ENCODE assay signal across 7 cellular contexts in genomic region chr2:215408441-215408840, GRCh38. TPM values are rescaled to one million over a fixed set of nuclear protein-coding genes. Genes with fewer than 3 reads are reported as not detected.
A peak's percentile ranks its signal among the peaks of the same experiment; 100 is the strongest.
DNase-seq lines count a peak whose midpoint lies in the region; ATAC-seq, FAIRE-seq and TF ChIP-seq lines count a peak whose summit lies in the region.
"Not testable (repeated sequence)": the region's sequence is repeated elsewhere in the genome, so short reads cannot be mapped to it uniquely, and the experiment has no call there.

No MANE protein-coding gene starts in this region.

- H3K14ac ChIP-seq in mesenchymal stem cell (ENCODE audit: low read length in 2 of 2): not testable (repeated sequence)

- H3K4me2 ChIP-seq in PC-3 (ENCODE audit: low read length); mesenchymal stem cell (ENCODE audit: low read length, poor library complexity, severe bottlenecking): not testable (repeated sequence)
- H3K4me2 ChIP-seq in astrocyte (ENCODE audit: low read length): peak overlapping the region; percentile 54

- WGBS in esophagus muscularis mucosa: 86% methylated on average over 7 of the region's 7 CpGs
- 90% methylated on average over 6 of the region's 7 CpGs for WGBS in mesenchymal stem cell

- not testable (repeated sequence) for H2BK5ac ChIP-seq in mesenchymal stem cell (ENCODE audit: low read depth, low read length, poor library complexity, severe bottlenecking)

- not testable (repeated sequence) for H3K27me3 ChIP-seq in PC-3 (ENCODE audit: low read length); astrocyte (ENCODE audit: insufficient read depth, low read length); esophagus muscularis mucosa; mesenchymal stem cell (ENCODE audit: control insufficient read depth in 1 of 2, insufficient read depth in 1 of 2, low read length in 2 of 2); tibial artery

- H3K36me3 ChIP-seq in PC-3 (ENCODE audit: low read depth, low read length): peaks cover 36% of the 10 kb centered on the region
- peaks cover 88% of the 10 kb centered on the region for H3K36me3 ChIP-seq in astrocyte (ENCODE audit: insufficient read depth, low read length)
- H3K36me3 ChIP-seq in esophagus muscularis mucosa: peaks cover 58 to 89% (median 73%) of the 10 kb centered on the region in 4 donors
- peaks cover 40 to 98% of the 10 kb centered on the region in 2 experiments for H3K36me3 ChIP-seq in mesenchymal stem cell (ENCODE audit: control insufficient read depth in 1 of 2, insufficient read depth in 2 of 2, low read depth in 1 of 2, low read length in 2 of 2)
- peaks cover 84 to 93% (median 88%) of the 10 kb centered on the region in 3 donors for H3K36me3 ChIP-seq in tibial artery

- FAIRE-seq in astrocyte (lab: Jason Lieb, UNC): not testable (repeated sequence)

- not testable (repeated sequence) for ATAC-seq in PC-3

- TF ChIP-seq EP300 in esophagus muscularis mucosa (IDR thresholded peaks at IDR 0.05): not testable (repeated sequence)

- not testable (repeated sequence) for H3F3A ChIP-seq in PC-3 (ENCODE audit: low read length, unreplicated experiment)

- H2BK120ac ChIP-seq in mesenchymal stem cell (ENCODE audit: low read depth, low read length): not testable (repeated sequence)

- BruUV-seq in Calu3 (replicated peaks; lab: Mats Ljungman, UMichigan); PC-3 (replicated peaks; lab: Mats Ljungman, UMichigan): not testable (repeated sequence)

- TF ChIP-seq CTCF in Calu3 (IDR thresholded peaks at IDR 0.05; ENCODE audit: unreplicated experiment); PC-3 (conservative IDR thresholded peaks at IDR 0.05; ENCODE audit: low read depth, low read length); astrocyte (IDR thresholded peaks at IDR 0.05; ENCODE audit: insufficient read depth, low read depth, low read length); esophagus muscularis mucosa (IDR thresholded peaks at IDR 0.05); progenitor cell of endocrine pancreas (IDR thresholded peaks at IDR 0.05; ENCODE audit: unreplicated experiment); tibial artery (IDR thresholded peaks at IDR 0.05): not testable (repeated sequence)

- H2BK12ac ChIP-seq in mesenchymal stem cell (ENCODE audit: low read length in 2 of 2): not testable (repeated sequence)

- not testable (repeated sequence) for H4K8ac ChIP-seq in mesenchymal stem cell (ENCODE audit: low read length)

- intact Hi-C loops in Calu3 (cut with micrococcal nuclease; ENCODE audit: unreplicated experiment); PC-3 (cut with micrococcal nuclease); esophagus muscularis mucosa (cut with DNase I); tibial artery (cut with DNase I; ENCODE audit: low total_unique reads): not testable (repeated sequence)

- H2AFZ ChIP-seq in PC-3 (ENCODE audit: low read length); astrocyte (ENCODE audit: low read depth, low read length); mesenchymal stem cell (ENCODE audit: low read depth, low read length): not testable (repeated sequence)

- H3K4me1 Mint-ChIP-seq in Calu3 (ENCODE audit: low read depth, unreplicated experiment) (peaks cover 48% of the 10 kb centered on the region), astrocyte (ENCODE audit: low read depth, unreplicated experiment) (peaks cover 54% of the 10 kb centered on the region)
- H3K4me1 Mint-ChIP-seq in progenitor cell of endocrine pancreas (ENCODE audit: low read depth): not testable (repeated sequence)

- H3K23ac ChIP-seq in mesenchymal stem cell (ENCODE audit: low read length in 2 of 2): not testable (repeated sequence)

- H3K36me3 Mint-ChIP-seq in Calu3 (ENCODE audit: insufficient read depth, unreplicated experiment) (peaks cover 19% of the 10 kb centered on the region), astrocyte (ENCODE audit: low read depth, unreplicated experiment) (peaks cover 44% of the 10 kb centered on the region), progenitor cell of endocrine pancreas (ENCODE audit: insufficient read depth) (peaks cover 63% of the 10 kb centered on the region)

- not testable (repeated sequence) for H3K9me3 ChIP-seq in PC-3 (ENCODE audit: low read length); astrocyte (ENCODE audit: insufficient read depth, low read depth, low read length); esophagus muscularis mucosa; mesenchymal stem cell (ENCODE audit: control insufficient read depth, low read length); tibial artery

- H2AK5ac ChIP-seq in mesenchymal stem cell (ENCODE audit: low read length, severe bottlenecking): not testable (repeated sequence)

- not testable (repeated sequence) for H3K4me3 Mint-ChIP-seq in Calu3 (ENCODE audit: low read depth, unreplicated experiment); astrocyte (ENCODE audit: unreplicated experiment); progenitor cell of endocrine pancreas (ENCODE audit: low read depth)

- H2BK15ac ChIP-seq in mesenchymal stem cell (ENCODE audit: low read depth, poor library complexity, severe bottlenecking): not testable (repeated sequence)

- H3K27me3 Mint-ChIP-seq in Calu3 (ENCODE audit: unreplicated experiment); astrocyte (ENCODE audit: low read depth, unreplicated experiment); progenitor cell of endocrine pancreas: not testable (repeated sequence)

- H3K4ac ChIP-seq in mesenchymal stem cell (ENCODE audit: low read depth in 1 of 2, low read length in 2 of 2): not testable (repeated sequence)

- H4K20me1 ChIP-seq in PC-3 (ENCODE audit: low read length): not testable (repeated sequence)
- H4K20me1 ChIP-seq in astrocyte (ENCODE audit: insufficient read depth, low read length): peaks cover 94% of the 10 kb centered on the region

- not testable (repeated sequence) for H3K18ac ChIP-seq in mesenchymal stem cell (ENCODE audit: low read depth in 1 of 2, low read length in 2 of 2)

- DNase-seq in Calu3; PC-3; astrocyte (ENCODE audit: low read depth); esophagus muscularis mucosa (ENCODE audit: extremely low spot score); mesenchymal stem cell; progenitor cell of endocrine pancreas (ENCODE audit: low spot score, unreplicated experiment); tibial artery: not testable (repeated sequence)

- H3K9me3 Mint-ChIP-seq in Calu3 (ENCODE audit: low read depth, unreplicated experiment); astrocyte (ENCODE audit: unreplicated experiment); progenitor cell of endocrine pancreas (ENCODE audit: low read depth): not testable (repeated sequence)

- H3K27ac ChIP-seq in PC-3 (ENCODE audit: low read length): peak overlapping the region; percentile 89; the same call in 1 of the 2 replicates
- H3K27ac ChIP-seq in astrocyte (ENCODE audit: low read depth, low read length): peak overlapping the region; percentile 56
- H3K27ac ChIP-seq in esophagus muscularis mucosa (replicated peaks in 1 of 4): peak overlapping the region; percentile 69 to 81 (median 76)
- H3K27ac ChIP-seq in mesenchymal stem cell (ENCODE audit: low read length, poor library complexity, severe bottlenecking): peak overlapping the region; percentile 52
- H3K27ac ChIP-seq in tibial artery: peak overlapping the region; percentile 34 to 65

- not testable (repeated sequence) for H3K4me3 ChIP-seq in PC-3 (ENCODE audit: low read length); astrocyte (ENCODE audit: insufficient read depth, low read depth, low read length); esophagus muscularis mucosa; mesenchymal stem cell (ENCODE audit: insufficient read depth in 1 of 2, low read depth in 1 of 2, low read length in 2 of 2); tibial artery

- H4K91ac ChIP-seq in mesenchymal stem cell (ENCODE audit: low read length): not testable (repeated sequence)

- not testable (repeated sequence) for H3K79me1 ChIP-seq in mesenchymal stem cell (replicated peaks; ENCODE audit: low read length, poor library complexity, severe bottlenecking)

- not testable (repeated sequence) for H3K9me2 ChIP-seq in PC-3 (replicated peaks; ENCODE audit: low read length)

- TF ChIP-seq POLR2A in esophagus muscularis mucosa (IDR thresholded peaks at IDR 0.05; ENCODE audit: low read depth): not testable (repeated sequence)

- H3K4me1 ChIP-seq in PC-3 (ENCODE audit: insufficient read depth, low read length): peaks cover 36% of the 10 kb centered on the region
- peaks cover 64% of the 10 kb centered on the region for H3K4me1 ChIP-seq in astrocyte (ENCODE audit: insufficient read depth, low read length)
- H3K4me1 ChIP-seq in esophagus muscularis mucosa: peaks cover 0 to 88% (median 75%) of the 10 kb centered on the region in 4 donors
- H3K4me1 ChIP-seq in mesenchymal stem cell (ENCODE audit: control insufficient read depth, insufficient read depth, low read depth, low read length): peaks cover 21% of the 10 kb centered on the region
- H3K4me1 ChIP-seq in tibial artery: peaks cover 0 to 52% (median 3%) of the 10 kb centered on the region in 4 donors

- POLR2A ChIA-PET in PC-3 (lab: Charles Lee; ENCODE audit: unreplicated experiment): not testable (repeated sequence)

- peak overlapping the region; percentile 82 for H3K27ac Mint-ChIP-seq in Calu3 (ENCODE audit: unreplicated experiment)
- peak overlapping the region; percentile 89 for H3K27ac Mint-ChIP-seq in astrocyte (ENCODE audit: unreplicated experiment)
- H3K27ac Mint-ChIP-seq in progenitor cell of endocrine pancreas: peak overlapping the region; percentile 73

- not testable (repeated sequence) for H3K79me2 ChIP-seq in PC-3 (ENCODE audit: low read length)
- H3K79me2 ChIP-seq in astrocyte (ENCODE audit: insufficient read depth, low read length): peaks cover 38% of the 10 kb centered on the region

- H3K9ac ChIP-seq in PC-3 (ENCODE audit: low read length): not testable (repeated sequence)
- H3K9ac ChIP-seq in astrocyte (ENCODE audit: low read length) (peak overlapping the region; percentile 54), mesenchymal stem cell (ENCODE audit: low read length) (peak overlapping the region; percentile 70)

- CTCF ChIA-PET in Calu3 (lab: Charles Lee): interaction anchor here (0.7 to 1.3 kb wide), 3 partner anchors 17 to 747 kb away, joined by 3 to 5 read pairs (median 3); no protein-coding TSS in a partner anchor
- CTCF ChIA-PET in PC-3 (lab: Charles Lee): not testable (repeated sequence)

RNA-seq across cellular contexts. Expression of gene FN1, which starts 27.4 kb away (rescaled TPM):
- total RNA-seq in Calu3 (2022) (123 and 133 TPM in 2 replicates), PC-3 (2014; rRNA removed) (220 and 248 TPM in 2 replicates), astrocyte (17,010 and 22,524 TPM in 2 replicates), esophagus muscularis mucosa (1,000 to 10,000 TPM; 2,256 to 4,873 (median 2,950) TPM), progenitor cell of endocrine pancreas (2,640 and 2,744 TPM in 2 replicates)
- polyA plus RNA-seq in mesenchymal stem cell (2013, experiment 1 of 2): 1,493 TPM
- polyA plus RNA-seq in mesenchymal stem cell (2013, experiment 2 of 2): 1,327 TPM
